8 cellular contexts compared by ENCODE assay signal in the genomic region with DNA sequence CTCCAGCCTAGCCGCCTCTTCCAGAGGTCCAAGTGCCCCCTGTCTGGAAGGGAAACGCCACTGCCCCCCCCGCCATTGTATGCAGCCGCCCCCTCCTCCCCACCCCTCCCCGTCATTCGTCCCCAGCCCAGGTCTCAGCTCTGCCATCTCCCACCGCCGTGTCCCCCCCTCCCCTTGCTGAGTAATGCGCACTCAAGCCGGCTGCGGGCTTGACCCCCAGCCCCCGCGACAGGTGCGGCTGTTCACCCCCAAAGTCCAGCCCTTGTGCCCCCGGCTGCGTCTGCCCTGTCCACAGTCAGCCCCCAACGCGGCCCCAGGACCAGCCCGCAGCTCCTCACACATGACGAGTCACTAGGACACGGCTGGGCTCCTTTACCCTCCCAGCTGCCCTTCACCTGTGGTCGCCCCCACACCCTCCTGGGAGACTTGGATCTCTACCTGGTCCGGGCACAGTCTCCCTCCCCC. TPM values are rescaled to one million over a fixed set of nuclear protein-coding genes. Genes with fewer than 3 reads are reported as not detected.
A peak's percentile ranks its signal among the peaks of the same experiment; 100 is the strongest.
DNase-seq lines count a peak whose midpoint lies in the region; ATAC-seq and TF ChIP-seq lines count a peak whose summit lies in the region.

No MANE protein-coding gene starts in this region.

- 0 out of 2 replicates have a peak, but pooled peaks have one; percentile 23 for ATAC-seq in Panc1
- ATAC-seq in GM21723 (IDR thresholded peaks at IDR 0.05; ENCODE audit: unreplicated experiment), result no peak
- ATAC-seq in HG02588 (IDR thresholded peaks at IDR 0.05; ENCODE audit: unreplicated experiment), result no peak

- intact Hi-C loops in Panc1 (cut with micrococcal nuclease; ENCODE audit: unreplicated experiment), result no loop called here

- peaks cover 24% of the 10 kb centered on the region for H3K4me1 ChIP-seq in CD8-positive, alpha-beta memory T cell (ENCODE audit: insufficient read depth, low read length)
- H3K4me1 ChIP-seq in Panc1 (ENCODE audit: control insufficient read depth, insufficient read depth, low read length) (peaks cover 27% of the 10 kb centered on the region), esophagus (ENCODE audit: control insufficient read depth in 2 of 2, insufficient read depth in 2 of 2, low read length in 1 of 2) (peaks cover 2 to 8% of the 10 kb centered on the region in 2 donors), neural progenitor cell (peaks cover 17% of the 10 kb centered on the region)

- H3K79me2 ChIP-seq in neural progenitor cell (ENCODE audit: low read depth), result peaks cover 54% of the 10 kb centered on the region

- TF ChIP-seq CTCF in Panc1 (IDR thresholded peaks at IDR 0.05) (no peak), neural progenitor cell (IDR thresholded peaks at IDR 0.05) (no peak)

- peak in 1 of 5 donors; percentile 48 for DNase-seq in CD8-positive, alpha-beta memory T cell
- no peak for DNase-seq in Panc1 (ENCODE audit: low read depth, low spot score)
- peak; percentile 57 for DNase-seq in neural progenitor cell (ENCODE audit: low spot score)
- no peak for DNase-seq in GOT3 (lab: John Stamatoyannopoulos, UW)
- DNase-seq in NCI-H345 (lab: John Stamatoyannopoulos, UW), result no peak

- H4K20me1 ChIP-seq in neural progenitor cell (ENCODE audit: low read depth), result peaks cover 13% of the 10 kb centered on the region

- no peaks in the 10 kb centered on the region for H3K36me3 ChIP-seq in CD8-positive, alpha-beta memory T cell (ENCODE audit: insufficient read depth, low read length)
- H3K36me3 ChIP-seq in Panc1 (ENCODE audit: control insufficient read depth, insufficient read depth, low read length), result no peaks in the 10 kb centered on the region
- H3K36me3 ChIP-seq in esophagus (ENCODE audit: control insufficient read depth in 2 of 2, insufficient read depth in 2 of 2, low read length in 1 of 2), result no peaks in the 10 kb centered on the region
- no peaks in the 10 kb centered on the region for H3K36me3 ChIP-seq in neural progenitor cell

- no peak overlapping the region for H3K9ac ChIP-seq in neural progenitor cell

- H3F3A ChIP-seq in neural progenitor cell (ENCODE audit: low read depth), result peaks cover 54% of the 10 kb centered on the region

- no peaks in the 10 kb centered on the region for H3K36me3 Mint-ChIP-seq in CD8-positive, alpha-beta memory T cell
- H3K36me3 Mint-ChIP-seq in neural progenitor cell, result peaks cover 4% of the 10 kb centered on the region

- H3K9me3 Mint-ChIP-seq in CD8-positive, alpha-beta memory T cell, result peaks cover 0 to 4% (median 0%) of the 10 kb centered on the region in 5 donors
- peaks cover 5% of the 10 kb centered on the region for H3K9me3 Mint-ChIP-seq in neural progenitor cell

- in situ Hi-C loops in Panc1 (cut with HindIII; ENCODE audit: low pct_unique_long_range_greater_than_20kb, low sequenced_read_pairs), result loop anchor here (25.0 kb wide), 1 partner anchor 247 kb away; no protein-coding TSS in a partner anchor

- peaks cover 29 to 40% of the 10 kb centered on the region in 2 donors for H3K27me3 Mint-ChIP-seq in CD8-positive, alpha-beta memory T cell
- peaks cover 5% of the 10 kb centered on the region for H3K27me3 Mint-ChIP-seq in neural progenitor cell (ENCODE audit: insufficient read depth, low read depth)

- WGBS in esophagus, 2 donors, result 0 to 1% methylated on average over 19 to 23 of the region's 23 CpGs

- H3K4me2 ChIP-seq in neural progenitor cell, result peak overlapping the region; percentile 93

- no peak overlapping the region for H3K27ac ChIP-seq in CD8-positive, alpha-beta memory T cell (ENCODE audit: low read depth, low read length)
- H3K27ac ChIP-seq in Panc1 (ENCODE audit: low read length) (no peak overlapping the region), esophagus (ENCODE audit: low read depth in 2 of 2, low read length in 1 of 2) (peak overlapping the region in 1 of 2 donors; percentile 28), neural progenitor cell (no peak overlapping the region)

- H3K4me1 Mint-ChIP-seq in CD8-positive, alpha-beta memory T cell, result peaks cover 20 to 36% (median 25%) of the 10 kb centered on the region in 3 donors
- peaks cover 38% of the 10 kb centered on the region for H3K4me1 Mint-ChIP-seq in neural progenitor cell

- CTCF ChIA-PET in CD8-positive, alpha-beta memory T cell (lab: Charles Lee), result interaction anchor here (0.7 to 1.5 kb wide), 3 partner anchors 188 to 285 kb away, joined by 3 to 6 read pairs (median 4); no protein-coding TSS in a partner anchor
- CTCF ChIA-PET in Panc1 (lab: Charles Lee), result no interaction called here

- no peak overlapping the region for H3K4me3 ChIP-seq in CD8-positive, alpha-beta memory T cell (ENCODE audit: low read length)
- H3K4me3 ChIP-seq in Panc1 (ENCODE audit: low read depth in 2 of 2, low read length in 2 of 2) (peak overlapping the region; percentile 56 to 78), esophagus (ENCODE audit: low read depth in 1 of 2, low read length in 2 of 2) (peak overlapping the region; percentile 64 to 75), neural progenitor cell (peak overlapping the region; percentile 62)

- POLR2A ChIA-PET in CD8-positive, alpha-beta memory T cell (lab: Charles Lee), result no interaction called here
- POLR2A ChIA-PET in Panc1 (lab: Charles Lee), result interaction anchor here (0.6 kb wide), 1 partner anchor 216 kb away, joined by 3 read pairs; no protein-coding TSS in a partner anchor

- H3K9me3 ChIP-seq in CD8-positive, alpha-beta memory T cell (ENCODE audit: low read length), result no peaks in the 10 kb centered on the region
- H3K9me3 ChIP-seq in Panc1 (ENCODE audit: control insufficient read depth, insufficient read depth, low read depth, low read length) (no peaks in the 10 kb centered on the region), esophagus (ENCODE audit: control insufficient read depth in 2 of 2, insufficient read depth in 1 of 2, low read depth in 1 of 2, low read length in 1 of 2) (no peaks in the 10 kb centered on the region), neural progenitor cell (ENCODE audit: low read depth) (no peaks in the 10 kb centered on the region)

- H3K4me3 Mint-ChIP-seq in CD8-positive, alpha-beta memory T cell, result peak overlapping the region in 6 of 7 donors; percentile 59 to 83 (median 67)
- H3K4me3 Mint-ChIP-seq in neural progenitor cell, result peak overlapping the region; percentile 95

- peaks cover 23% of the 10 kb centered on the region for H3K27me3 ChIP-seq in CD8-positive, alpha-beta memory T cell (ENCODE audit: insufficient read depth, low read length, poor library complexity, severe bottlenecking)
- H3K27me3 ChIP-seq in Panc1 (ENCODE audit: control insufficient read depth, insufficient read depth, low read length) (no peaks in the 10 kb centered on the region), esophagus (ENCODE audit: control insufficient read depth in 1 of 2, insufficient read depth in 2 of 2, low read length in 2 of 2) (peaks cover 0 to 2% of the 10 kb centered on the region in 2 donors), neural progenitor cell (peaks cover 14% of the 10 kb centered on the region)

- no TSS peak for BruUV-seq in Panc1 (replicated peaks; lab: Mats Ljungman, UMichigan)

- H2AFZ ChIP-seq in neural progenitor cell (replicated peaks), result peak overlapping the region; percentile 27

- no peak overlapping the region for H3K27ac Mint-ChIP-seq in CD8-positive, alpha-beta memory T cell
- H3K27ac Mint-ChIP-seq in neural progenitor cell, result no peak overlapping the region

RNA-seq across cellular contexts. Expression of a gene that starts 0.6 kb away (rescaled TPM):
- under 1 TPM in 1 of 2 experiments, not detected in 1; 0.11 TPM for total RNA-seq in CD8-positive, alpha-beta memory T cell
- 0.29 TPM for polyA plus RNA-seq in CD8-positive, alpha-beta memory T cell
- 10.4 TPM for total RNA-seq in Panc1 (2021; ENCODE audit: unreplicated experiment)
- polyA plus RNA-seq in Panc1 (2012; ENCODE audit: insufficient read length), result 12.7 TPM
- 1 to 10 TPM; 3.6 to 4.2 TPM for polyA plus RNA-seq in esophagus
- total RNA-seq in neural progenitor cell (ENCODE audit: low replicate concordance), result 21.1 and 32.2 TPM in 2 replicates

Comparison
In these comparisons a context has a peak if more than half of its experiments do, and no peak if none do; other contexts are left out.
1. RNA of a gene that starts 0.6 kb away (total RNA-seq): 21.1 to 32.2 TPM in neural progenitor cell and 10.4 TPM in Panc1 (single experiment); 0.11 TPM in CD8-positive, alpha-beta memory T cell; every median in the first group is over 10 times any median in the second.